ENCODE assay signal across 15 cellular contexts in the genomic region with DNA sequence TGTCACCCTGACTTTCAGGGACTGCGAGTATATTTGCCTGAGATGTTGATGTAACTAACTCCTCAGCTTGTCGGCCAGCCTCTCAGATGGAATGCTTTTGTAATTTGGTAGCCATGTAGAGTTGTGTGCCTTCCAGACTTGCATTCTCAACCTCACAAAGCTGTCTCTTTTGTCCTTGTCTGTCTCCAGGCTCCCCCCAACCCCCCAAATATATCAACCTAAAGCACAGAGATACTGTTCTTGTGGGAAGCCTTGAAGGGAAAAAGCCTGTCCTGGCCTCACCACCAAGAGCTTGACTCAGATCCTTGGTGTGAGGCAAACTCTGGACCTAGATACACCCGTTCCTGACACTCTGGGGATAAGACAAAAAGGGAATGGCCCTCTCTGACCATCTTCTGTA. TPM values are rescaled to one million over a fixed set of nuclear protein-coding genes. Genes with fewer than 3 reads are reported as not detected.
DNase-seq lines count a peak whose midpoint lies in the region; ATAC-seq, FAIRE-seq and TF ChIP-seq lines count a peak whose summit lies in the region.
"Had no signal": no experiment of that assay in that cellular context is flagged by ENCODE, and none has a peak within 500 bp of the region (broad histone marks: within the 10 kb centered on the region; RNA-seq: fewer than 3 reads in every experiment).

No MANE protein-coding gene starts in this region.

- no peak overlapping the region for H3K9ac ChIP-seq in endothelial cell of umbilical vein (replicated peaks; ENCODE audit: extremely low read depth, insufficient read depth, low read length)

- POLR2A ChIA-PET in endothelial cell of umbilical vein (lab: Charles Lee) = no interaction called here

- ATAC-seq in left ventricle myocardium superior (peak; percentile 10), Right ventricle myocardium superior (ENCODE audit: poor library complexity) (no peak), HG02571 (IDR thresholded peaks at IDR 0.05; ENCODE audit: unreplicated experiment) (no peak)
- ATAC-seq: activated naive CD8-positive, alpha-beta T cell treated with anti-CD3 and anti-CD28 coated beads, Interleukin-2, amount 50 U/mL, for 24 hours had no signal

- dilution Hi-C loops in endothelial cell of umbilical vein (cut with MboI; ENCODE audit: extremely low pct_ligation_motif_present, low sequenced_read_pairs) = no loop called here

- H3K27me3 ChIP-seq in endothelial cell of umbilical vein (ENCODE audit: control insufficient read depth in 2 of 2, insufficient read depth in 2 of 2, low read length in 2 of 2) (no peaks in the 10 kb centered on the region), osteoblast (ENCODE audit: insufficient read depth, low read length) (no peaks in the 10 kb centered on the region), MG63 (no peaks in the 10 kb centered on the region)
- H3K27me3 ChIP-seq: tibial artery had no signal

- CTCF ChIA-PET in endothelial cell of umbilical vein (lab: Charles Lee) = interaction anchor here (0.9 to 19.6 kb wide), 7 partner anchors 11 to 60 kb away, joined by 3 to 653 read pairs (median 4); partner anchors contain the start of gene SMIM5

- BruUV-seq in endothelial cell of umbilical vein (replicated peaks; lab: Mats Ljungman, UMichigan) = no TSS peak

- H3K79me2 ChIP-seq in endothelial cell of umbilical vein (ENCODE audit: control insufficient read depth, insufficient read depth, low read length) (peaks cover 76% of the 10 kb centered on the region), osteoblast (ENCODE audit: insufficient read depth, low read length) (peaks cover 76% of the 10 kb centered on the region)

- no peak for TF ChIP-seq POLR2A in endothelial cell of umbilical vein (IDR thresholded peaks at IDR 0.05; ENCODE audit: low read depth, low read length)

- FAIRE-seq in endothelial cell of umbilical vein (lab: Jason Lieb, UNC) = no peak
- FAIRE-seq: GM19239 had no signal

- peak overlapping the region; percentile 81 for H3K27ac ChIP-seq in endothelial cell of umbilical vein (ENCODE audit: insufficient read depth, low read depth, low read length)
- peak overlapping the region; percentile 74 for H3K27ac ChIP-seq in osteoblast (ENCODE audit: low read depth, low read length)
- H3K27ac ChIP-seq: tibial artery had no signal

- no peaks in the 10 kb centered on the region for H4K20me1 ChIP-seq in endothelial cell of umbilical vein (replicated peaks; ENCODE audit: control insufficient read depth, extremely low read depth, insufficient read depth, low read length)
- peaks cover 17% of the 10 kb centered on the region for H4K20me1 ChIP-seq in osteoblast (ENCODE audit: insufficient read depth, low read length)

- intact Hi-C loops in left ventricle myocardium superior (cut with micrococcal nuclease) = no loop called here
- intact Hi-C loops in Right ventricle myocardium superior (cut with DNase I) = no loop called here
- intact Hi-C loops in endothelial cell of umbilical vein (cut with micrococcal nuclease) = no loop called here

- H3K9me1 ChIP-seq in endothelial cell of umbilical vein (replicated peaks; ENCODE audit: control insufficient read depth, extremely low read depth, insufficient read depth, low read length) = no peaks in the 10 kb centered on the region

- H3K4me3 ChIP-seq in endothelial cell of umbilical vein (replicated peaks in 1 of 3; ENCODE audit: insufficient read depth in 1 of 3, low read depth in 1 of 3, low read length in 3 of 3) = no peak overlapping the region
- H3K4me3 ChIP-seq in osteoblast (ENCODE audit: insufficient read depth, low read length) = no peak overlapping the region
- H3K4me3 ChIP-seq in MG63 = no peak overlapping the region
- H3K4me3 ChIP-seq: tibial artery had no signal

- H3K9me3 ChIP-seq in endothelial cell of umbilical vein (replicated peaks; ENCODE audit: control insufficient read depth, insufficient read depth, low read length) = no peaks in the 10 kb centered on the region
- no peaks in the 10 kb centered on the region for H3K9me3 ChIP-seq in osteoblast (ENCODE audit: low read depth, low read length)
- no peaks in the 10 kb centered on the region for H3K9me3 ChIP-seq in MG63
- H3K9me3 ChIP-seq: tibial artery had no signal

- DNase-seq in left ventricle myocardium superior = no peak
- DNase-seq in Right ventricle myocardium superior = no peak
- DNase-seq in endothelial cell of umbilical vein (ENCODE audit: low read depth, low spot score) = no peak
- DNase-seq in osteoblast (ENCODE audit: insufficient read length, low spot score, missing footprints) = no peak
- DNase-seq in mesenteric fat pad (ENCODE audit: low spot score) = no peak
- no peak for DNase-seq in activated CD8-positive, alpha-beta memory T cell treated with anti-CD3 and anti-CD28 coated beads, Interleukin-2, amount 50 U/mL, for 48 hours
- no peak for DNase-seq in MG63
- DNase-seq: activated CD4-positive, alpha-beta T cell treated with anti-CD3 and anti-CD28 coated beads, Interleukin-2, amount 50 U/mL, for 1 hour; activated naive CD8-positive, alpha-beta T cell treated with anti-CD3 and anti-CD28 coated beads, Interleukin-2, amount 50 U/mL, for 24 hours; AML-193; erythroblast; SHP77 treated with DMSO at 0.1 percent for 48 hours; tibial artery had no signal

- H2AFZ ChIP-seq in endothelial cell of umbilical vein (ENCODE audit: low read depth, low read length) (no peak overlapping the region), osteoblast (ENCODE audit: low read length) (no peak overlapping the region)

- H3K36me3 ChIP-seq in endothelial cell of umbilical vein (ENCODE audit: control insufficient read depth in 2 of 2, extremely low read depth in 1 of 2, insufficient read depth in 2 of 2, low read length in 2 of 2) (peaks cover 0 to under 1% of the 10 kb centered on the region in 2 experiments), osteoblast (ENCODE audit: insufficient read depth, low read length) (peaks cover 4% of the 10 kb centered on the region), MG63 (peaks cover 47% of the 10 kb centered on the region)

- H3K4me2 ChIP-seq in endothelial cell of umbilical vein (ENCODE audit: insufficient read depth, low read length) (peak overlapping the region; percentile 41), osteoblast (ENCODE audit: insufficient read depth, low read length) (peak overlapping the region; percentile 14)

- H3K4me1 ChIP-seq in endothelial cell of umbilical vein (ENCODE audit: control insufficient read depth, extremely low read depth, insufficient read depth, low read length) = peaks cover 68% of the 10 kb centered on the region
- H3K4me1 ChIP-seq in osteoblast (ENCODE audit: insufficient read depth, low read length) = peaks cover 61% of the 10 kb centered on the region

- TF ChIP-seq CTCF in endothelial cell of umbilical vein (IDR thresholded peaks at IDR 0.05; ENCODE audit: extremely low read depth in 1 of 2, insufficient read depth in 1 of 2, low read depth in 1 of 2, low read length in 2 of 2) = no peak
- TF ChIP-seq CTCF in osteoblast (IDR thresholded peaks at IDR 0.05; ENCODE audit: extremely low read depth, low read depth, low read length) = no peak

RNA-seq across cellular contexts. Expression of gene SAP30BP, which starts 18.4 kb away (rescaled TPM):
- total RNA-seq in left ventricle myocardium superior (47.8 TPM), Right ventricle myocardium superior (40.0 TPM), endothelial cell of umbilical vein (143 and 151 TPM in 2 replicates), osteoblast (48.1 and 60.7 TPM in 2 replicates), mesenteric fat pad (86.0 TPM)
- 112 and 116 TPM in 2 replicates for polyA plus RNA-seq in endothelial cell of umbilical vein
- 112 TPM in 2 replicates for polyA plus RNA-seq in endothelial cell of umbilical vein (2011; cell fraction: cytosol; rRNA removed)
- 441 and 460 TPM in 2 replicates for polyA plus RNA-seq in endothelial cell of umbilical vein (2011; cell fraction: nucleus; rRNA removed)
- polyA plus RNA-seq in endothelial cell of umbilical vein (2012) = 103 and 117 TPM in 2 replicates
- polyA minus RNA-seq in endothelial cell of umbilical vein = 66.8 and 68.3 TPM in 2 replicates
- polyA minus RNA-seq in endothelial cell of umbilical vein (2011; cell fraction: cytosol; rRNA and poly(A)+ RNA removed) = 25.8 TPM
- polyA minus RNA-seq in endothelial cell of umbilical vein (2011; cell fraction: nucleus; rRNA and poly(A)+ RNA removed) = 102 and 114 TPM in 2 replicates
- total RNA-seq in MG63 (2014; rRNA removed; shearing (Covaris generic); ENCODE audit: low replicate concordance) = 105 and 108 TPM in 2 replicates

RNA-seq across cellular contexts. Expression of gene RECQL5, which starts 18.6 kb away (rescaled TPM):
- 14.3 TPM for total RNA-seq in left ventricle myocardium superior
- total RNA-seq in Right ventricle myocardium superior = 14.1 TPM
- 30.7 and 30.9 TPM in 2 replicates for total RNA-seq in endothelial cell of umbilical vein
- 17.3 and 21.3 TPM in 2 replicates for polyA plus RNA-seq in endothelial cell of umbilical vein
- polyA plus RNA-seq in endothelial cell of umbilical vein (2011; cell fraction: cytosol; rRNA removed) = 8.3 and 10.3 TPM in 2 replicates
- 96.3 and 120 TPM in 2 replicates for polyA plus RNA-seq in endothelial cell of umbilical vein (2011; cell fraction: nucleus; rRNA removed)
- polyA plus RNA-seq in endothelial cell of umbilical vein (2012) = 22.3 and 31.6 TPM in 2 replicates
- polyA minus RNA-seq in endothelial cell of umbilical vein = 26.2 and 31.6 TPM in 2 replicates
- polyA minus RNA-seq in endothelial cell of umbilical vein (2011; cell fraction: cytosol; rRNA and poly(A)+ RNA removed) = 15.5 TPM
- polyA minus RNA-seq in endothelial cell of umbilical vein (2011; cell fraction: nucleus; rRNA and poly(A)+ RNA removed) = 44.2 and 44.9 TPM in 2 replicates
- 17.7 and 24.5 TPM in 2 replicates for total RNA-seq in osteoblast
- 12.7 TPM for total RNA-seq in mesenteric fat pad
- 16.8 and 23.0 TPM in 2 replicates for total RNA-seq in MG63 (2014; rRNA removed; shearing (Covaris generic); ENCODE audit: low replicate concordance)

RNA-seq across cellular contexts. Expression of gene ITGB4, which starts 35.8 kb away (rescaled TPM):
- total RNA-seq in left ventricle myocardium superior = 8.8 TPM
- 9.4 TPM for total RNA-seq in Right ventricle myocardium superior
- total RNA-seq in endothelial cell of umbilical vein = 4.1 and 4.2 TPM in 2 replicates
- polyA plus RNA-seq in endothelial cell of umbilical vein = 6.5 and 6.7 TPM in 2 replicates
- 1.7 and 3.7 TPM in 2 replicates for polyA plus RNA-seq in endothelial cell of umbilical vein (2011; cell fraction: cytosol; rRNA removed)
- 4.0 TPM in 2 replicates for polyA plus RNA-seq in endothelial cell of umbilical vein (2011; cell fraction: nucleus; rRNA removed)
- polyA plus RNA-seq in endothelial cell of umbilical vein (2012) = 1.6 and 9.5 TPM in 2 replicates
- polyA minus RNA-seq in endothelial cell of umbilical vein = 2.7 and 6.3 TPM in 2 replicates
- polyA minus RNA-seq in endothelial cell of umbilical vein (2011; cell fraction: cytosol; rRNA and poly(A)+ RNA removed) = 22.3 TPM
- 3.8 and 4.4 TPM in 2 replicates for polyA minus RNA-seq in endothelial cell of umbilical vein (2011; cell fraction: nucleus; rRNA and poly(A)+ RNA removed)
- 0.29 and 0.36 TPM in 2 replicates for total RNA-seq in osteoblast
- total RNA-seq in mesenteric fat pad = 13.9 TPM
- not detected in 2 replicates for total RNA-seq in MG63 (2014; rRNA removed; shearing (Covaris generic); ENCODE audit: low replicate concordance)

RNA-seq across cellular contexts. Expression of gene SMIM5, which starts 52.3 kb away (rescaled TPM):
- total RNA-seq in left ventricle myocardium superior = 15.8 TPM
- total RNA-seq in Right ventricle myocardium superior = 12.5 TPM
- not detected in 2 replicates for total RNA-seq in endothelial cell of umbilical vein
- polyA plus RNA-seq in endothelial cell of umbilical vein = not detected in 2 replicates
- polyA plus RNA-seq in endothelial cell of umbilical vein (2011; cell fraction: cytosol; rRNA removed) = not detected in 2 replicates
- 0.24 and 0.31 TPM in 2 replicates for polyA plus RNA-seq in endothelial cell of umbilical vein (2011; cell fraction: nucleus; rRNA removed)
- 0.20 and 0.33 TPM in 2 replicates for polyA plus RNA-seq in endothelial cell of umbilical vein (2012)
- polyA minus RNA-seq in endothelial cell of umbilical vein = not detected in 2 replicates
- not detected for polyA minus RNA-seq in endothelial cell of umbilical vein (2011; cell fraction: cytosol; rRNA and poly(A)+ RNA removed)
- not detected in 2 replicates for polyA minus RNA-seq in endothelial cell of umbilical vein (2011; cell fraction: nucleus; rRNA and poly(A)+ RNA removed)
- under 0.01 TPM in 1 of 2 replicates, not detected in the other for total RNA-seq in osteoblast
- 0.42 TPM for total RNA-seq in mesenteric fat pad
- 0.69 TPM in 1 of 2 replicates, not detected in the other for total RNA-seq in MG63 (2014; rRNA removed; shearing (Covaris generic); ENCODE audit: low replicate concordance)
